25 cellular contexts compared by ENCODE assay signal in genomic region chr2:604826-605524, GRCh38.
"Had no signal": no experiment of that assay in that cellular context is flagged by ENCODE, and none has a peak within 500 bp of the region (broad histone marks: within the 10 kb centered on the region; RNA-seq: fewer than 3 reads in every experiment).

No MANE protein-coding gene starts in this region.

- DNase-seq: cortex of kidney; effector CD8-positive, alpha-beta T cell; esophagus squamous epithelium; foreskin fibroblast; glutamatergic neuron; immature natural killer cell; kidney; left cardiac atrium; left ventricle myocardium superior; mucosa of descending colon; naive thymus-derived CD8-positive, alpha-beta T cell; small intestine; stimulated activated CD4-positive, alpha-beta T cell treated with anti-CD3 and anti-CD28 coated beads, Interleukin-12 subunit alpha, Interleukin-12 subunit beta, amount 100 ng/mL, for 4 hours; stimulated activated CD4-positive, alpha-beta T cell treated with anti-CD3 and anti-CD28 coated beads, Interleukin-2, amount 100 ng/mL, for 48 hours; stimulated activated naive CD8-positive, alpha-beta T cell treated with anti-CD3 and anti-CD28 coated beads, Interleukin-15, Interleukin-2, amounts not matched to agents 100 U/mL and 50 U/mL, for 24 hours; thyroid gland had no signal

- H3K4me1 ChIP-seq: gastroesophageal sphincter, suprapubic skin, upper lobe of left lung, vagina had no signal

- H3K9me3 ChIP-seq: esophagus squamous epithelium, gastroesophageal sphincter, mucosa of descending colon, suprapubic skin, thyroid gland, upper lobe of left lung, vagina had no signal

- FAIRE-seq: endometrium, kidney, small intestine had no signal

- H3K27ac ChIP-seq: epithelial cell of prostate, esophagus squamous epithelium, gastroesophageal sphincter, suprapubic skin, thyroid gland, upper lobe of left lung, vagina had no signal

- H3K4me3 ChIP-seq: dorsolateral prefrontal cortex, esophagus squamous epithelium, gastroesophageal sphincter, lung, mucosa of descending colon, suprapubic skin, thyroid gland, upper lobe of left lung, vagina had no signal

- H3K27me3 ChIP-seq: suprapubic skin, thyroid gland, upper lobe of left lung, vagina had no signal

- H3K36me3 ChIP-seq: esophagus squamous epithelium, gastroesophageal sphincter, suprapubic skin, thyroid gland, upper lobe of left lung, vagina had no signal

- ATAC-seq: gastroesophageal sphincter; left cardiac atrium; left ventricle myocardium superior; mucosa of descending colon; naive thymus-derived CD8-positive, alpha-beta T cell; stimulated activated effector memory CD8-positive, alpha-beta T cell treated with anti-CD3 and anti-CD28 coated beads, Interleukin-12 subunit alpha, Interleukin-12 subunit beta, amount 100 ng/mL, for 72 hours; stimulated activated naive CD8-positive, alpha-beta T cell treated with anti-CD3 and anti-CD28 coated beads, Interleukin-15, Interleukin-2, amounts not matched to agents 100 U/mL and 50 U/mL, for 24 hours had no signal
